17 cellular contexts compared by ENCODE assay signal in the genomic region with DNA sequence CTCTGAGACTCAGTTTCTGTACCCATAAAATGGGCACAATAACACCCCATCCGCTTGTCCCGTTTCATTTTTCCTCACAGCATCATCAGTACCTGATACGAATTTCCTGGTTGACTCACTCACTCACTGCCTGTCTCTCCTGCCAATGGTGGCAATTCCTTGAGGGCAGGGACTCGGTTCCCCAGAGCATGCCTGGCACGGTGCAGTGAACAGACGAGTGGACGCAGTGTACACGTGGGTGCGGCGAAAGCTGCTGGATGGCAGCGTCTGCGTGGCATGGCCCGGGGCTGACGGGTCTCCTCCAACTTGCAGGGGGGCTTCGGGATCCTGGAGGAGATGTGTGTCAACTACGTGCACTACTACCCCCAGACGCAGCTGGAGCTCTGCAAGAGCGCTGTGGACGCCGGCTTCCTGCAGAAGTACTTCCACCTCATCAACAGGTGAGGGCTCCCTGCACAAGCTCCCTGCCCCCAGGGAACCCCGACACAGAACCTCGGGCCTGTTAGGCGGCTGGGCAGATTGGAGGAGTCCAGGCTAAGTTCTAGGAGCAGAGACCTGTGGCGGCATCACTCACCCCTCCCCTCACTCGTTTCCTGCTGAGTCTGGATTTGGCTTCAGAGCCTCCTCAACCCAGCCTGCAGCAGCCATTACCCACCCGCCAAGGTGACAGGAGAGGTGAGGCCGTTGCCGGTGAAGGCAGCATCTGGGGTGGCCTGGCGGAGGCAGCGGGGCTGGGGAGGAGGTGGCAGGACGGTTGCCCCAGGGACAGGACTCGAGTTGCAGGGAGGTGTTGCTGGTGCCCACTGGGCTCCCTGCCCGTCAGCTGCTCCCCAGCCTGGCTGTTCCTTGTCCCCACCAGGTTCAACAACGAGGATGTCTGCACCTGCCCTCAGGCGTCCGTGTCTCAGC. TPM values are rescaled to one million over a fixed set of nuclear protein-coding genes. Genes with fewer than 3 reads are reported as not detected.
A peak's percentile ranks its signal among the peaks of the same experiment; 100 is the strongest.
DNase-seq lines count a peak whose midpoint lies in the region; ATAC-seq and TF ChIP-seq lines count a peak whose summit lies in the region.
"Had no signal": no experiment of that assay in that cellular context is flagged by ENCODE, and none has a peak within 500 bp of the region (broad histone marks: within the 10 kb centered on the region; RNA-seq: fewer than 3 reads in every experiment).

No MANE protein-coding gene starts in this region.

- H3K27ac Mint-ChIP-seq in activated T-cell treated with anti-CD3 and anti-CD28 coated beads, Interleukin-2, amount 50 U/mL, for 24 hours: no peak overlapping the region
- no peak overlapping the region for H3K27ac Mint-ChIP-seq in mesothelial cell of epicardium

- H3K36me3 Mint-ChIP-seq in activated T-cell treated with anti-CD3 and anti-CD28 coated beads, Interleukin-2, amount 50 U/mL, for 24 hours (ENCODE audit: low read depth): no peaks in the 10 kb centered on the region
- H3K36me3 Mint-ChIP-seq in mesothelial cell of epicardium: no peaks in the 10 kb centered on the region

- ATAC-seq in left lung: no peak

- peak; percentile 25 to 74 (median 67) for DNase-seq in NCI-H1417 (lab: John Stamatoyannopoulos, UW)
- no peak for DNase-seq in NCI-H1417 treated with DMSO at 0.1 percent for 48 hours (lab: John Stamatoyannopoulos, UW)
- peak; percentile 79 for DNase-seq in NCI-H69 (lab: John Stamatoyannopoulos, UW)
- peak; percentile 48 for DNase-seq in activated T-cell treated with anti-CD3 and anti-CD28 coated beads, Interleukin-2, amount 50 U/mL, for 24 hours
- DNase-seq in stimulated activated CD4-positive, alpha-beta T cell treated with anti-CD3 and anti-CD28 coated beads, Interleukin-12 subunit alpha, Interleukin-12 subunit beta, amount 100 ng/mL, for 4 hours: peak; percentile 19
- no peak for DNase-seq in mesothelial cell of epicardium (ENCODE audit: low spot score in 2 of 2, unreplicated experiment in 2 of 2)
- no peak for DNase-seq in left lung
- DNase-seq in erythroblast (lab: John Stamatoyannopoulos, UW): no peak
- DNase-seq: DMS 273 treated with DMSO at 0.1 percent for 48 hours, NCI-H187 treated with DMSO at 0.1 percent for 48 hours had no signal

- TF ChIP-seq POLR2A in erythroblast (IDR thresholded peaks at IDR 0.05; ENCODE audit: low read length): no peak

- H3K4me3 ChIP-seq in left lung: no peak overlapping the region
- H3K4me3 ChIP-seq: esophagus muscularis mucosa, HAP-1, Peyer's patch, prostate gland, thoracic aorta had no signal

- intact Hi-C loops in left lung (cut with DNase I): no loop called here

- H3K4me3 Mint-ChIP-seq in activated T-cell treated with anti-CD3 and anti-CD28 coated beads, Interleukin-2, amount 50 U/mL, for 24 hours: no peak overlapping the region
- no peak overlapping the region for H3K4me3 Mint-ChIP-seq in mesothelial cell of epicardium

- H3K27me3 Mint-ChIP-seq in activated T-cell treated with anti-CD3 and anti-CD28 coated beads, Interleukin-2, amount 50 U/mL, for 24 hours: peaks cover 71% of the 10 kb centered on the region
- peaks cover 54% of the 10 kb centered on the region for H3K27me3 Mint-ChIP-seq in mesothelial cell of epicardium (ENCODE audit: low read depth)

- peaks cover 6 to 16% of the 10 kb centered on the region in 2 donors for H3K4me1 ChIP-seq in left lung

- no peaks in the 10 kb centered on the region for H3K9me3 Mint-ChIP-seq in activated T-cell treated with anti-CD3 and anti-CD28 coated beads, Interleukin-2, amount 50 U/mL, for 24 hours
- no peaks in the 10 kb centered on the region for H3K9me3 Mint-ChIP-seq in mesothelial cell of epicardium

- peaks cover 0 to 89% of the 10 kb centered on the region in 2 donors for H3K27me3 ChIP-seq in left lung
- H3K27me3 ChIP-seq: Peyer's patch had no signal

- no peaks in the 10 kb centered on the region for H3K36me3 ChIP-seq in left lung
- H3K36me3 ChIP-seq: esophagus muscularis mucosa, HAP-1, Peyer's patch, prostate gland, thoracic aorta had no signal

- H3K9me3 ChIP-seq in left lung: no peaks in the 10 kb centered on the region
- H3K9me3 ChIP-seq: esophagus muscularis mucosa, HAP-1, Peyer's patch, prostate gland, thoracic aorta had no signal

- TF ChIP-seq CTCF in mesothelial cell of epicardium (IDR thresholded peaks at IDR 0.05; ENCODE audit: unreplicated experiment): no peak
- no peak for TF ChIP-seq CTCF in left lung (IDR thresholded peaks at IDR 0.05)

- H3K4me1 Mint-ChIP-seq in activated T-cell treated with anti-CD3 and anti-CD28 coated beads, Interleukin-2, amount 50 U/mL, for 24 hours (ENCODE audit: low read depth): peaks cover 38% of the 10 kb centered on the region
- H3K4me1 Mint-ChIP-seq in mesothelial cell of epicardium: peaks cover 19% of the 10 kb centered on the region

- no peak overlapping the region for H3K27ac ChIP-seq in left lung
- H3K27ac ChIP-seq: esophagus muscularis mucosa, Peyer's patch, prostate gland, thoracic aorta had no signal

RNA-seq across cellular contexts. Expression of a gene that starts 20.3 kb away (rescaled TPM):
- total RNA-seq in mesothelial cell of epicardium: not detected in 3 replicates
- total RNA-seq in left lung: under 1 TPM; 0.08 to 0.23 TPM
- total RNA-seq: A172, Peyer's patch, prostate gland, thoracic aorta had no signal

RNA-seq across cellular contexts. Expression of a gene that starts 47.3 kb away (rescaled TPM):
- total RNA-seq in mesothelial cell of epicardium: 0.22 to 0.72 TPM (median 0.72 TPM) in 3 replicates
- total RNA-seq in left lung: under 1 TPM in 1 of 2 donors, not detected in 1; 0.23 TPM
- total RNA-seq: A172, esophagus muscularis mucosa, mononuclear cell, Peyer's patch, thoracic aorta had no signal

Comparison
In these comparisons a context has a peak if more than half of its experiments do, and no peak if none do; other contexts are left out.
1. DNase-seq: peak in NCI-H1417 (3 of 3), NCI-H69 (single experiment), activated T-cell treated with anti-CD3 and anti-CD28 coated beads, Interleukin-2, amount 50 U/mL, for 24 hours (single experiment) and stimulated activated CD4-positive, alpha-beta T cell treated with anti-CD3 and anti-CD28 coated beads, Interleukin-12 subunit alpha, Interleukin-12 subunit beta, amount 100 ng/mL, for 4 hours (single experiment); none in NCI-H1417 treated with DMSO at 0.1 percent for 48 hours (single experiment), mesothelial cell of epicardium (0 of 2), left lung (0 of 2) and erythroblast (0 of 2).